Comparison of ENCODE assay signal across 23 cellular contexts in genomic region chr2:240395448-240395847, GRCh38.
"Had no signal": no experiment of that assay in that cellular context is flagged by ENCODE, and none has a peak within 500 bp of the region (broad histone marks: within the 10 kb centered on the region; RNA-seq: fewer than 3 reads in every experiment).

No MANE protein-coding gene starts in this region.

- H3K4me3 ChIP-seq: neural progenitor cell, smooth muscle cell, vagina had no signal

- H3K9ac ChIP-seq: neural progenitor cell had no signal

- H3K9me3 ChIP-seq: vagina had no signal

- ATAC-seq: activated CD8-positive, alpha-beta memory T cell treated with anti-CD3 and anti-CD28 coated beads, Interleukin-2, amount 10 ng/mL, durations not matched to agents 7 days and 5 days; activated CD8-positive, alpha-beta T cell treated with anti-CD3 and anti-CD28 coated beads, Interleukin-2, amount 10 ng/mL, durations not matched to agents 7 days and 5 days; naive thymus-derived CD4-positive, alpha-beta T cell; sciatic nerve; SK-N-SH treated with all-trans-retinoic acid at 6 μM for 48 hours; stimulated activated memory B cell treated with anti-CD40 and anti-IgM and Interleukin-4, amounts not matched to agents 10 μg/mL and 1 μg/mL and 100 μg/mL, for 72 hours; stimulated activated naive CD8-positive, alpha-beta T cell treated with anti-CD3 and anti-CD28 coated beads, Interleukin-15, amount 100 ng/mL, for 72 hours had no signal

- H2AFZ ChIP-seq: neural progenitor cell had no signal

- H3K36me3 ChIP-seq: neural progenitor cell, vagina had no signal

- H3K4me2 ChIP-seq: neural progenitor cell, smooth muscle cell had no signal

- DNase-seq: activated CD4-positive, alpha-beta T cell treated with anti-CD3 and anti-CD28 coated beads, Interleukin-2, amount 50 U/mL, for 1 hour; activated CD8-positive, alpha-beta memory T cell treated with anti-CD3 and anti-CD28 coated beads, Interleukin-2, amount 10 ng/mL, durations not matched to agents 7 days and 5 days; activated CD8-positive, alpha-beta T cell treated with anti-CD3 and anti-CD28 coated beads, Interleukin-2, amount 10 ng/mL, durations not matched to agents 7 days and 5 days; activated effector memory CD4-positive, alpha-beta T cell treated with Interleukin-2 at 50 U/mL for 16 hours; activated naive CD4-positive, alpha-beta T cell treated with Interleukin-2 at 50 U/mL for 16 hours; amygdala; central memory CD4-positive, alpha-beta T cell; dermis blood vessel endothelial cell; effector CD8-positive, alpha-beta T cell; midbrain; naive thymus-derived CD4-positive, alpha-beta T cell; stimulated activated CD4-positive, alpha-beta T cell treated with anti-CD3 and anti-CD28 coated beads, Interleukin-1b, Interleukin-23, amount 100 ng/mL, for 48 hours; stimulated activated CD4-positive, alpha-beta T cell treated with anti-CD3 and anti-CD28 coated beads, Interleukin-4, amount 100 ng/mL, for 4 hours; stimulated activated CD8-positive, alpha-beta memory T cell treated with anti-CD3 and anti-CD28 coated beads, Interleukin-4, amount 100 ng/mL, for 48 hours; stimulated activated naive CD8-positive, alpha-beta T cell treated with anti-CD3 and anti-CD28 coated beads, Interleukin-15, amount 100 ng/mL, for 72 hours; substantia nigra; T-helper 2 cell had no signal

- H3K27me3 ChIP-seq: neural progenitor cell, vagina had no signal

- H3K27ac ChIP-seq: neural progenitor cell, vagina had no signal
